29 cellular contexts compared by ENCODE assay signal in genomic region chr4:79046191-79046590, GRCh38.
"Had no signal": no experiment of that assay in that cellular context is flagged by ENCODE, and none has a peak within 500 bp of the region (broad histone marks: within the 10 kb centered on the region; RNA-seq: fewer than 3 reads in every experiment).

No MANE protein-coding gene starts in this region.

- H3K36me3 ChIP-seq: gastrocnemius medialis, heart left ventricle, left lung, lower lobe of right lung, pancreas, prostate gland, spleen, transverse colon had no signal

- H3K27ac ChIP-seq: gastrocnemius medialis, heart left ventricle, left lung, lower lobe of right lung, pancreas, prostate gland, spleen, testis, transverse colon had no signal

- H3K4me3 ChIP-seq: gastrocnemius medialis, heart left ventricle, left lung, lower lobe of right lung, mucosa of descending colon, pancreas, prostate gland, spleen, testis, transverse colon had no signal

- H3K27me3 ChIP-seq: gastrocnemius medialis, heart left ventricle, left lung, pancreas, spleen, testis, transverse colon had no signal

- FAIRE-seq: bronchial epithelial cell, colon, pancreas had no signal

- DNase-seq: activated CD4-positive, alpha-beta memory T cell treated with anti-CD3 and anti-CD28 coated beads, Interleukin-2, amount 10 ng/mL, durations not matched to agents 7 days and 5 days; activated CD4-positive, alpha-beta T cell treated with anti-CD3 and anti-CD28 coated beads for 1 hour; activated CD4-positive, alpha-beta T cell treated with anti-CD3 and anti-CD28 coated beads, Interleukin-2, amount 10 ng/mL, durations not matched to agents 7 days and 5 days; activated CD8-positive, alpha-beta memory T cell treated with anti-CD3 and anti-CD28 coated beads, Interleukin-2, amount 50 U/mL, for 48 hours; activated gamma-delta T cell treated with Interleukin-2 at 50 U/mL for 16 hours; activated naive CD4-positive, alpha-beta T cell treated with anti-CD3 and anti-CD28 coated beads, Interleukin-2, amount 50 U/mL, for 16 hours; activated T-cell treated with anti-CD3 and anti-CD28 coated beads, Interleukin-2, amount 50 U/mL, for 24 hours; amniotic stem cell; dermis blood vessel endothelial cell; effector CD8-positive, alpha-beta T cell; heart left ventricle; kidney glomerular epithelial cell; left lung; lower lobe of right lung; mesendoderm; mucosa of descending colon; pancreas; spleen; stimulated activated CD4-positive, alpha-beta T cell treated with anti-CD3 and anti-CD28 coated beads, Interleukin-2, amount 100 ng/mL, for 48 hours; stimulated activated naive CD4-positive, alpha-beta T cell treated with Interleukin-2 at 50 U/mL for 16 hours; T-helper 17 cell; T1000; testis; transverse colon had no signal

- H3K9me3 ChIP-seq: gastrocnemius medialis, heart left ventricle, left lung, lower lobe of right lung, mucosa of descending colon, pancreas, prostate gland, spleen, testis, transverse colon had no signal

- ATAC-seq: heart left ventricle, left lung, lower lobe of right lung, mucosa of descending colon, pancreas, T-helper 17 cell, WTC11 had no signal

- H3K4me1 ChIP-seq: left lung, lower lobe of right lung, spleen had no signal
